In genomic region chr6:131574133-131574532, GRCh38 we compare ENCODE assay signal across 21 cellular contexts.
DNase-seq lines count a peak whose midpoint lies in the region; TF ChIP-seq lines count a peak whose summit lies in the region.
"Had no signal": no experiment of that assay in that cellular context is flagged by ENCODE, and none has a peak within 500 bp of the region (broad histone marks: within the 10 kb centered on the region; RNA-seq: fewer than 3 reads in every experiment).

No MANE protein-coding gene starts in this region.

- DNase-seq in NCI-H2227 (lab: John Stamatoyannopoulos, UW; ENCODE audit: unreplicated experiment), result peak; percentile 28
- DNase-seq in choroid plexus epithelial cell (ENCODE audit: low read depth), result peak; percentile 10
- peak; percentile 17 for DNase-seq in medulla oblongata (ENCODE audit: extremely low spot score)
- DNase-seq in smooth muscle cell of the brain vasculature (ENCODE audit: low read depth, low spot score), result peak; percentile 12
- no peak for DNase-seq in NK-92 (lab: John Stamatoyannopoulos, UW; ENCODE audit: unreplicated experiment)
- no peak for DNase-seq in GM20000 (ENCODE audit: low spot score)
- DNase-seq in RKO (ENCODE audit: low spot score), result no peak
- DNase-seq: DMS53, GDM1, GM23248, H9, HFFc6, IMR-90, NCI-H1105, NCI-H146, NCI-H2029, NCI-H345, NCI-H524 treated with DMSO at 0.1 percent for 48 hours, PC-9, SHP77 treated with DMSO at 0.1 percent for 48 hours had no signal

- no peak overlapping the region for H3K4me3 ChIP-seq in choroid plexus epithelial cell (ENCODE audit: low read depth, low read length)
- H3K4me3 ChIP-seq: GM23248, PC-9, SK-N-MC had no signal

- TF ChIP-seq CTCF in choroid plexus epithelial cell (conservative IDR thresholded peaks at IDR 0.05; ENCODE audit: low read depth, low read length) (no peak), GM20000 (IDR thresholded peaks at IDR 0.05; ENCODE audit: extremely low read depth, missing control alignments) (no peak)

Comparison
In these comparisons a context has a peak if more than half of its experiments do, and no peak if none do; other contexts are left out.
1. DNase-seq: peak in NCI-H2227 (single experiment), choroid plexus epithelial cell (single experiment), medulla oblongata (single experiment) and smooth muscle cell of the brain vasculature (single experiment); none in NK-92 (single experiment), GM20000 (single experiment) and RKO (single experiment).